ENCODE assay signal across 7 cellular contexts in the genomic region with DNA sequence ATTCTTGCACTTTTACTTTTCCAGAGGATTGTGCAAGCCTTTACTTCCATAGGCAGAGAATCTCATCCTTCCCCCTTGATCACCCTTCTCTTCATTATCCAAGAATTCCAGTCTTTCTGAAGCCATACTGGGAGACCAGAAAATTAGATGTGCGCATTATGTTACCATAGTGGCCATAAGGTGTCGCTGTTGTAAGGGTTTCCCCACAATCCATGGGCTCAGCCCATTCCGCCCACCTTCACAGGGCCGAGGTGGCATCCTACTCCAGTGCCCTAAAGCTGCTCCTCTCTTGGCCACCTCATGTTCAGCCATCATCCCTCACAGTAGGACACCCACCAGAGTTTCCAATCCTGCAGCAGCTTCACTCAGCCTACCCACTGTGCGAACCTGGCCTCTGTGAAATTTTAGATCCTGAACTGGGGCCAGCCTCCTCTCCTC. TPM values are rescaled to one million over a fixed set of nuclear protein-coding genes. Genes with fewer than 3 reads are reported as not detected.
DNase-seq lines count a peak whose midpoint lies in the region; ATAC-seq and TF ChIP-seq lines count a peak whose summit lies in the region.

No MANE protein-coding gene starts in this region.

- no peaks in the 10 kb centered on the region for H3K9me2 ChIP-seq in Karpas-422 (replicated peaks; ENCODE audit: insufficient read depth, low read length)

- H3K9me3 ChIP-seq in Karpas-422 (ENCODE audit: low read length) (no peaks in the 10 kb centered on the region), heart left ventricle (no peaks in the 10 kb centered on the region)

- peaks cover 55% of the 10 kb centered on the region for H3K36me3 Mint-ChIP-seq in activated CD8-positive, alpha-beta T cell treated with anti-CD3 and anti-CD28 coated beads, Interleukin-2, amount 10 ng/mL, durations not matched to agents 7 days and 5 days (ENCODE audit: low read depth)

- POLR2A ChIA-PET in activated CD8-positive, alpha-beta T cell treated with anti-CD3 and anti-CD28 coated beads, Interleukin-2, amount 10 ng/mL, durations not matched to agents 7 days and 5 days (lab: Charles Lee) = no interaction called here

- no peaks in the 10 kb centered on the region for H3K27me3 ChIP-seq in Karpas-422 (ENCODE audit: low read length)
- H3K27me3 ChIP-seq in heart left ventricle = no peaks in the 10 kb centered on the region

- H3K4me2 ChIP-seq in Karpas-422 (ENCODE audit: low read depth, low read length, poor library complexity, severe bottlenecking) = no peak overlapping the region

- peaks cover 17% of the 10 kb centered on the region for H3K4me1 ChIP-seq in Karpas-422 (ENCODE audit: low read length)
- H3K4me1 ChIP-seq in heart left ventricle = peaks cover 0 to 59% (median 41%) of the 10 kb centered on the region in 12 donors

- no peaks in the 10 kb centered on the region; the same call in 1 of the 2 replicates for H4K20me1 ChIP-seq in Karpas-422 (ENCODE audit: insufficient read depth, low read depth, low read length)

- TF ChIP-seq CTCF in heart left ventricle (IDR thresholded peaks at IDR 0.05) = peak; percentile 54 to 74 (median 67)

- H3K27ac Mint-ChIP-seq in activated CD8-positive, alpha-beta T cell treated with anti-CD3 and anti-CD28 coated beads, Interleukin-2, amount 10 ng/mL, durations not matched to agents 7 days and 5 days = peak overlapping the region; percentile 17

- WGBS in heart left ventricle, 4 donors = 46 to 64% (median 58%) methylated on average over 5 of the region's 5 CpGs

- CTCF ChIA-PET in activated CD8-positive, alpha-beta T cell treated with anti-CD3 and anti-CD28 coated beads, Interleukin-2, amount 10 ng/mL, durations not matched to agents 7 days and 5 days (lab: Charles Lee) = interaction anchor here (1.2 to 5.4 kb wide), 8 partner anchors 18 to 275 kb away, joined by 3 to 45 read pairs (median 10); no protein-coding TSS in a partner anchor

- H2AFZ ChIP-seq in Karpas-422 (ENCODE audit: low read length) = no peak overlapping the region

- peaks cover 39% of the 10 kb centered on the region for H3K4me1 Mint-ChIP-seq in activated CD8-positive, alpha-beta T cell treated with anti-CD3 and anti-CD28 coated beads, Interleukin-2, amount 10 ng/mL, durations not matched to agents 7 days and 5 days (ENCODE audit: low read depth)

- TF ChIP-seq POLR2A in heart left ventricle (IDR thresholded peaks at IDR 0.05) = no peak

- H3K36me3 ChIP-seq in Karpas-422 (ENCODE audit: insufficient read depth, low read length) (peaks cover 20% of the 10 kb centered on the region; the same call in 1 of the 2 replicates), heart left ventricle (peaks cover 0 to 95% (median 72%) of the 10 kb centered on the region in 9 donors)

- H3K27ac ChIP-seq in Karpas-422 (ENCODE audit: low read length) (peak overlapping the region; percentile 53), heart left ventricle (no peak overlapping the region)

- H3K4me3 ChIP-seq in Karpas-422 (ENCODE audit: low read length) = no peak overlapping the region
- no peak overlapping the region for H3K4me3 ChIP-seq in heart left ventricle

- H3K9me3 Mint-ChIP-seq in activated CD8-positive, alpha-beta T cell treated with anti-CD3 and anti-CD28 coated beads, Interleukin-2, amount 10 ng/mL, durations not matched to agents 7 days and 5 days (ENCODE audit: insufficient read depth) = no peaks in the 10 kb centered on the region

- H3K27me3 Mint-ChIP-seq in activated CD8-positive, alpha-beta T cell treated with anti-CD3 and anti-CD28 coated beads, Interleukin-2, amount 10 ng/mL, durations not matched to agents 7 days and 5 days (ENCODE audit: low read depth) = no peaks in the 10 kb centered on the region

- ATAC-seq in activated CD8-positive, alpha-beta T cell treated with anti-CD3 and anti-CD28 coated beads, Interleukin-2, amount 10 ng/mL, durations not matched to agents 7 days and 5 days = peak; percentile 54
- ATAC-seq in heart left ventricle (peak in 3 of 4 donors; percentile 33 to 50 (median 42)), sciatic nerve (peak; percentile 45), HG03442 (IDR thresholded peaks at IDR 0.05; ENCODE audit: unreplicated experiment) (no peak), GM19455 (IDR thresholded peaks at IDR 0.05; ENCODE audit: unreplicated experiment) (no peak)

- peaks cover 2% of the 10 kb centered on the region; the same call in 1 of the 2 replicates for H3K79me2 ChIP-seq in Karpas-422 (ENCODE audit: low read length)

- no peak overlapping the region for H3K9ac ChIP-seq in Karpas-422 (ENCODE audit: low read length)

- DNase-seq in GDM1 (lab: John Stamatoyannopoulos, UW) (peak; percentile 23), Karpas-422 (peak; percentile 83), heart left ventricle (peak in 1 of 5 donors; percentile 23), sciatic nerve (ENCODE audit: low spot score) (peak; percentile 61)
- peak; percentile 42 for DNase-seq in activated CD8-positive, alpha-beta T cell treated with anti-CD3 and anti-CD28 coated beads, Interleukin-2, amount 10 ng/mL, durations not matched to agents 7 days and 5 days

- H3K4me3 Mint-ChIP-seq in activated CD8-positive, alpha-beta T cell treated with anti-CD3 and anti-CD28 coated beads, Interleukin-2, amount 10 ng/mL, durations not matched to agents 7 days and 5 days = no peak overlapping the region

- intact Hi-C loops in heart left ventricle (cut with DNase I) (loop anchor here (1.0 to 10.0 kb wide), 10 partner anchors 67 to 277 kb away; no protein-coding TSS in a partner anchor), sciatic nerve (cut with DNase I) (no loop called here)

RNA-seq across cellular contexts. Expression of a gene that starts 35.0 kb away (rescaled TPM):
- total RNA-seq in Karpas-422 (2014; rRNA removed; shearing (Covaris generic); ENCODE audit: low replicate concordance) = 61.0 and 76.4 TPM in 2 replicates
- total RNA-seq in activated CD8-positive, alpha-beta T cell treated with anti-CD3 and anti-CD28 coated beads, Interleukin-2, amount 10 ng/mL, durations not matched to agents 7 days and 5 days = 10 to 100 TPM; 34.0 to 35.3 TPM
- total RNA-seq in heart left ventricle (100 to 1,000 TPM in 4 of 9 donors, 10 to 100 TPM in 5; 27.8 to 165 (median 93.5) TPM), sciatic nerve (81.6 TPM)
- polyA plus RNA-seq in heart left ventricle = 10 to 100 TPM; 66.7 to 82.4 TPM

RNA-seq across cellular contexts. Expression of a gene that starts 37.1 kb away (rescaled TPM):
- total RNA-seq in Karpas-422 (2014; rRNA removed; shearing (Covaris generic); ENCODE audit: low replicate concordance) = 146 and 213 TPM in 2 replicates
- total RNA-seq in activated CD8-positive, alpha-beta T cell treated with anti-CD3 and anti-CD28 coated beads, Interleukin-2, amount 10 ng/mL, durations not matched to agents 7 days and 5 days = 100 to 1,000 TPM; 243 to 244 TPM
- 100 to 1,000 TPM; 260 to 384 (median 328) TPM for total RNA-seq in heart left ventricle
- polyA plus RNA-seq in heart left ventricle = 100 to 1,000 TPM; 162 to 549 TPM
- total RNA-seq in sciatic nerve = 342 TPM

Comparison
In these comparisons a context has a peak if more than half of its experiments do, and no peak if none do; other contexts are left out.
1. ATAC-seq: peak in activated CD8-positive, alpha-beta T cell treated with anti-CD3 and anti-CD28 coated beads, Interleukin-2, amount 10 ng/mL, durations not matched to agents 7 days and 5 days (single experiment), heart left ventricle (3 of 4) and sciatic nerve (single experiment); none in HG03442 (single experiment) and GM19455 (single experiment).